3 cellular contexts compared by ENCODE assay signal in genomic region chr19:4906963-4907362, GRCh38.
TF ChIP-seq lines count a peak whose summit lies in the region.

No MANE protein-coding gene starts in this region.

TF ChIP-seq in HEK293, 187 proteins besides CTCF, POLR2A, EP300 and RAD21:
- TF ChIP-seq MEIS1 (CRISPR knock-in tag; IDR thresholded peaks at IDR 0.05; ENCODE audit: borderline replicate concordance) (no peak), ZSCAN16 (tag by site-specific recombination; IDR thresholded peaks at IDR 0.05) (0 out of 2 replicates have a peak, but pooled peaks have one; percentile 53), ZBTB6 (tag by site-specific recombination; IDR thresholded peaks at IDR 0.05) (peak; percentile 82)

TF ChIP-seq in K562, 482 proteins besides CTCF, POLR2A, EP300 and RAD21:
- TF ChIP-seq ZBTB33 (CRISPR knock-in tag; IDR thresholded peaks at IDR 0.05) = 0 out of 2 replicates have a peak, but pooled peaks have one; percentile 21
- TF ChIP-seq NR1H2 (CRISPR knock-in tag; IDR thresholded peaks at IDR 0.05) = no peak

TF ChIP-seq in WTC11, 78 proteins besides CTCF, POLR2A, EP300 and RAD21:
- TF ChIP-seq ZNF281 (CRISPR knock-in tag; IDR thresholded peaks at IDR 0.05) (no peak), ELF4 (CRISPR knock-in tag; IDR thresholded peaks at IDR 0.05; ENCODE audit: low read depth) (no peak), ATF1 (CRISPR knock-in tag; IDR thresholded peaks at IDR 0.05) (no peak), ZNF263 (CRISPR knock-in tag; IDR thresholded peaks at IDR 0.05; ENCODE audit: low read depth) (no peak), ZNF423 (CRISPR knock-in tag; IDR thresholded peaks at IDR 0.05) (no peak), TEAD4 (CRISPR knock-in tag; IDR thresholded peaks at IDR 0.05) (no peak), CDX4 (CRISPR knock-in tag; IDR thresholded peaks at IDR 0.05; ENCODE audit: borderline replicate concordance) (no peak), ZMAT4 (CRISPR knock-in tag; IDR thresholded peaks at IDR 0.05) (no peak), FOXJ3 (CRISPR knock-in tag; IDR thresholded peaks at IDR 0.05; ENCODE audit: borderline replicate concordance) (no peak), ATF6 (CRISPR knock-in tag; IDR thresholded peaks at IDR 0.05) (no peak), ZBTB43 (CRISPR knock-in tag; IDR thresholded peaks at IDR 0.05) (no peak), GABPB1 (CRISPR knock-in tag; IDR thresholded peaks at IDR 0.05) (no peak)
